ENCODE assay signal across 8 cellular contexts in genomic region chr21:32940079-32941014, GRCh38.
A peak's percentile ranks its signal among the peaks of the same experiment; 100 is the strongest.
DNase-seq lines count a peak whose midpoint lies in the region; ATAC-seq and TF ChIP-seq lines count a peak whose summit lies in the region.

No MANE protein-coding gene starts in this region.

- H2BK15ac ChIP-seq in H9 (ENCODE audit: low read depth, low read length): no peak overlapping the region

- peak in 4 of 5 donors; percentile 46 to 55 (median 50) for DNase-seq in CD4-positive, alpha-beta memory T cell
- DNase-seq in H9: peak; percentile 55
- peak; percentile 20 for DNase-seq in NCI-H82 treated with DMSO at 0.1 percent for 48 hours (lab: John Stamatoyannopoulos, UW; ENCODE audit: unreplicated experiment)
- peak; percentile 34 for DNase-seq in glutamatergic neuron
- DNase-seq in retinal pigment epithelial cell (ENCODE audit: low read depth): no peak
- no peak for DNase-seq in activated T-helper 2 cell treated with anti-CD3 and anti-CD28 coated beads, Interferon-gamma antibody, Interleukin-2, Interleukin-4, amounts not matched to agents 10 μg/mL and 5 μg/mL and 100 μg/mL, durations not matched to agents 14 hours and 24 hours and 36 hours (ENCODE audit: low spot score)

- no peak overlapping the region for H3K14ac ChIP-seq in H9 (ENCODE audit: insufficient read depth, low read length)

- H3K79me2 ChIP-seq in H9 (ENCODE audit: insufficient read depth, low read length): no peaks in the 10 kb centered on the region

- no peak overlapping the region for H3K27ac Mint-ChIP-seq in CD4-positive, alpha-beta memory T cell
- no peak overlapping the region; a peak in 1 of 7 replicates for H3K27ac Mint-ChIP-seq in H9
- H3K27ac Mint-ChIP-seq in activated T-helper 17 cell treated with anti-CD3 and anti-CD28 coated beads, Interleukin-2, amount 50 U/mL, for 72 hours: no peak overlapping the region
- H3K27ac Mint-ChIP-seq in glutamatergic neuron (ENCODE audit: unreplicated experiment): no peak overlapping the region
- H3K27ac Mint-ChIP-seq in activated T-helper 2 cell treated with anti-CD3 and anti-CD28 coated beads, Interferon-gamma antibody, Interleukin-2, Interleukin-4, amounts not matched to agents 10 μg/mL and 5 μg/mL and 100 μg/mL, durations not matched to agents 14 hours and 24 hours and 36 hours: no peak overlapping the region

- no peak overlapping the region for H2BK12ac ChIP-seq in H9 (ENCODE audit: insufficient read length, low read depth, low read length)

- no peak overlapping the region for H2BK120ac ChIP-seq in H9 (ENCODE audit: low read depth, low read length, poor library complexity, severe bottlenecking)

- peak overlapping the region; percentile 91 for H2AFZ ChIP-seq in H9 (ENCODE audit: low read length)

- no peaks in the 10 kb centered on the region for H3K4me1 ChIP-seq in CD4-positive, alpha-beta memory T cell (ENCODE audit: insufficient read depth, low read length)
- no peaks in the 10 kb centered on the region for H3K4me1 ChIP-seq in H9 (ENCODE audit: insufficient read depth, low read length)

- H3K56ac ChIP-seq in H9 (ENCODE audit: insufficient read length, low read depth, low read length): no peak overlapping the region

- H3K79me1 ChIP-seq in H9 (ENCODE audit: insufficient read depth, low read depth, low read length, poor library complexity, severe bottlenecking): no peaks in the 10 kb centered on the region

- ATAC-seq in activated T-helper 17 cell treated with anti-CD3 and anti-CD28 coated beads, Interleukin-2, amount 50 U/mL, for 72 hours (replicated peaks): peak; percentile 47
- ATAC-seq in HG03025 (IDR thresholded peaks at IDR 0.05; ENCODE audit: low FRiP score, unreplicated experiment): no peak

- no peak overlapping the region for H2BK5ac ChIP-seq in H9 (ENCODE audit: insufficient read length, low read length)

- H3K9ac ChIP-seq in H9 (ENCODE audit: extremely low read depth, insufficient read length, low read length): no peak overlapping the region

- H4K20me1 ChIP-seq in H9 (ENCODE audit: control insufficient read depth, insufficient read depth, insufficient read length): no peaks in the 10 kb centered on the region

- WGBS in H9 (ENCODE audit: extremely low coverage, insufficient read length, low lambda C conversion rate): no CpG with 5 or more reads among the region's 23 CpGs

- H3K4me1 Mint-ChIP-seq in CD4-positive, alpha-beta memory T cell: peaks cover 0 to 6% (median 0%) of the 10 kb centered on the region in 4 donors
- peaks cover 3 to 6% of the 10 kb centered on the region in 2 experiments for H3K4me1 Mint-ChIP-seq in H9
- peaks cover 5% of the 10 kb centered on the region for H3K4me1 Mint-ChIP-seq in activated T-helper 17 cell treated with anti-CD3 and anti-CD28 coated beads, Interleukin-2, amount 50 U/mL, for 72 hours
- H3K4me1 Mint-ChIP-seq in glutamatergic neuron (ENCODE audit: low read depth, unreplicated experiment): peaks cover 2% of the 10 kb centered on the region
- H3K4me1 Mint-ChIP-seq in activated T-helper 2 cell treated with anti-CD3 and anti-CD28 coated beads, Interferon-gamma antibody, Interleukin-2, Interleukin-4, amounts not matched to agents 10 μg/mL and 5 μg/mL and 100 μg/mL, durations not matched to agents 14 hours and 24 hours and 36 hours (ENCODE audit: low read depth): peaks cover 2% of the 10 kb centered on the region

- H4K91ac ChIP-seq in H9 (ENCODE audit: insufficient read length, low read depth, low read length): no peak overlapping the region

- TF ChIP-seq CTCF in H9 (conservative IDR thresholded peaks at IDR 0.05) (peak; percentile 90), glutamatergic neuron (IDR thresholded peaks at IDR 0.05; ENCODE audit: partially characterized antibody, unreplicated experiment) (peak; percentile 77), retinal pigment epithelial cell (conservative IDR thresholded peaks at IDR 0.05; ENCODE audit: low read depth, low read length) (peak; percentile 83)

- CTCF ChIA-PET in CD4-positive, alpha-beta memory T cell (lab: Charles Lee; ENCODE audit: partially characterized antibody): interaction anchor here (0.6 to 5.9 kb wide), 53 partner anchors 9 to 668 kb away, joined by 3 to 113 read pairs (median 4); partner anchors contain the start of gene IFNAR1

- no peak overlapping the region for H3K4me2 ChIP-seq in H9 (ENCODE audit: insufficient read depth, insufficient read length, low read length)

- H3K4me3 Mint-ChIP-seq in CD4-positive, alpha-beta memory T cell: peak overlapping the region in 1 of 8 donors; percentile 52
- no peak overlapping the region for H3K4me3 Mint-ChIP-seq in H9
- H3K4me3 Mint-ChIP-seq in activated T-helper 17 cell treated with anti-CD3 and anti-CD28 coated beads, Interleukin-2, amount 50 U/mL, for 72 hours: no peak overlapping the region
- no peak overlapping the region for H3K4me3 Mint-ChIP-seq in glutamatergic neuron (ENCODE audit: unreplicated experiment)
- no peak overlapping the region for H3K4me3 Mint-ChIP-seq in activated T-helper 2 cell treated with anti-CD3 and anti-CD28 coated beads, Interferon-gamma antibody, Interleukin-2, Interleukin-4, amounts not matched to agents 10 μg/mL and 5 μg/mL and 100 μg/mL, durations not matched to agents 14 hours and 24 hours and 36 hours (ENCODE audit: low read depth)

- intact Hi-C loops in CD4-positive, alpha-beta memory T cell (cut with micrococcal nuclease): loop anchor here (1.0 kb wide), 5 partner anchors 54 to 505 kb away; no protein-coding TSS in a partner anchor
- intact Hi-C loops in activated T-helper 2 cell treated with anti-CD3 and anti-CD28 coated beads, Interferon-gamma antibody, Interleukin-2, Interleukin-4, amounts not matched to agents 10 μg/mL and 5 μg/mL and 100 μg/mL, durations not matched to agents 14 hours and 24 hours and 36 hours (cut with micrococcal nuclease): loop anchor here (2.0 kb wide), 1 partner anchor 258 kb away; no protein-coding TSS in a partner anchor

- no peak overlapping the region for H3K23ac ChIP-seq in H9 (ENCODE audit: insufficient read length, low read depth, low read length)

- no peak overlapping the region for H3K4ac ChIP-seq in H9 (ENCODE audit: low read depth, low read length)

- no peaks in the 10 kb centered on the region for H3K27me3 ChIP-seq in CD4-positive, alpha-beta memory T cell (ENCODE audit: insufficient read depth, low read length)
- no peaks in the 10 kb centered on the region for H3K27me3 ChIP-seq in H9 (ENCODE audit: insufficient read depth, low read length)

- POLR2A ChIA-PET in CD4-positive, alpha-beta memory T cell (lab: Charles Lee; ENCODE audit: partially characterized antibody): interaction anchor here (1.0 to 1.3 kb wide), 4 partner anchors 9 to 257 kb away, joined by 3 to 4 read pairs (median 4); no protein-coding TSS in a partner anchor

- no peak overlapping the region for H3T11ph ChIP-seq in H9 (ENCODE audit: low read length)

- H2BK20ac ChIP-seq in H9 (ENCODE audit: low read depth, low read length, poor library complexity, severe bottlenecking): no peak overlapping the region

- no peaks in the 10 kb centered on the region for H3K23me2 ChIP-seq in H9 (ENCODE audit: insufficient read length, low read depth, low read length, poor library complexity, severe bottlenecking)

- no peaks in the 10 kb centered on the region for H3K9me3 ChIP-seq in CD4-positive, alpha-beta memory T cell (ENCODE audit: control insufficient read depth in 1 of 2, low read length in 2 of 2)
- no peaks in the 10 kb centered on the region for H3K9me3 ChIP-seq in H9 (ENCODE audit: control insufficient read depth, low read depth, low read length)

- H3K36me3 Mint-ChIP-seq in CD4-positive, alpha-beta memory T cell: no peaks in the 10 kb centered on the region
- H3K36me3 Mint-ChIP-seq in H9 (ENCODE audit: insufficient read depth in 1 of 3, low read depth in 3 of 3) (no peaks in the 10 kb centered on the region), glutamatergic neuron (ENCODE audit: unreplicated experiment) (peaks cover 5% of the 10 kb centered on the region)
- no peaks in the 10 kb centered on the region for H3K36me3 Mint-ChIP-seq in activated T-helper 17 cell treated with anti-CD3 and anti-CD28 coated beads, Interleukin-2, amount 50 U/mL, for 72 hours (ENCODE audit: low read depth)
- H3K36me3 Mint-ChIP-seq in activated T-helper 2 cell treated with anti-CD3 and anti-CD28 coated beads, Interferon-gamma antibody, Interleukin-2, Interleukin-4, amounts not matched to agents 10 μg/mL and 5 μg/mL and 100 μg/mL, durations not matched to agents 14 hours and 24 hours and 36 hours (ENCODE audit: low read depth): no peaks in the 10 kb centered on the region

- no peak overlapping the region for H3K4me3 ChIP-seq in CD4-positive, alpha-beta memory T cell (ENCODE audit: low read length in 2 of 2)
- H3K4me3 ChIP-seq in retinal pigment epithelial cell (ENCODE audit: low read length): no peak overlapping the region

- no peaks in the 10 kb centered on the region for H3K9me3 Mint-ChIP-seq in CD4-positive, alpha-beta memory T cell
- H3K9me3 Mint-ChIP-seq in H9: peaks cover 2 to 3% of the 10 kb centered on the region in 2 experiments; a peak in 4 of 5 replicates
- no peaks in the 10 kb centered on the region for H3K9me3 Mint-ChIP-seq in activated T-helper 17 cell treated with anti-CD3 and anti-CD28 coated beads, Interleukin-2, amount 50 U/mL, for 72 hours
- H3K9me3 Mint-ChIP-seq in glutamatergic neuron (ENCODE audit: unreplicated experiment): peaks cover 2% of the 10 kb centered on the region
- H3K9me3 Mint-ChIP-seq in activated T-helper 2 cell treated with anti-CD3 and anti-CD28 coated beads, Interferon-gamma antibody, Interleukin-2, Interleukin-4, amounts not matched to agents 10 μg/mL and 5 μg/mL and 100 μg/mL, durations not matched to agents 14 hours and 24 hours and 36 hours: no peaks in the 10 kb centered on the region

- H4K8ac ChIP-seq in H9 (replicated peaks; ENCODE audit: insufficient read length, low read depth, low read length): no peak overlapping the region

- H3K27ac ChIP-seq in CD4-positive, alpha-beta memory T cell (ENCODE audit: low read depth, low read length): no peak overlapping the region
- no peak overlapping the region for H3K27ac ChIP-seq in H9 (ENCODE audit: insufficient read length, low read depth, low read length)

- H3K27me3 Mint-ChIP-seq in CD4-positive, alpha-beta memory T cell: peaks cover 2 to 8% of the 10 kb centered on the region in 2 donors
- H3K27me3 Mint-ChIP-seq in H9 (ENCODE audit: low read depth): peaks cover 13% of the 10 kb centered on the region
- no peaks in the 10 kb centered on the region for H3K27me3 Mint-ChIP-seq in activated T-helper 17 cell treated with anti-CD3 and anti-CD28 coated beads, Interleukin-2, amount 50 U/mL, for 72 hours
- H3K27me3 Mint-ChIP-seq in glutamatergic neuron (ENCODE audit: unreplicated experiment): peaks cover 8% of the 10 kb centered on the region
- peaks cover 4% of the 10 kb centered on the region for H3K27me3 Mint-ChIP-seq in activated T-helper 2 cell treated with anti-CD3 and anti-CD28 coated beads, Interferon-gamma antibody, Interleukin-2, Interleukin-4, amounts not matched to agents 10 μg/mL and 5 μg/mL and 100 μg/mL, durations not matched to agents 14 hours and 24 hours and 36 hours (ENCODE audit: low read depth)

- no peak overlapping the region for H2AK5ac ChIP-seq in H9 (ENCODE audit: insufficient read length, low read length)

- H3K36me3 ChIP-seq in CD4-positive, alpha-beta memory T cell (ENCODE audit: insufficient read depth, low read length): no peaks in the 10 kb centered on the region

- H3K18ac ChIP-seq in H9 (ENCODE audit: insufficient read length, low read depth, low read length): no peak overlapping the region

- no peak overlapping the region for H4K5ac ChIP-seq in H9 (ENCODE audit: insufficient read length, low read depth, low read length)

Comparison
In these comparisons a context has a peak if more than half of its experiments do, and no peak if none do; other contexts are left out.
1. DNase-seq: peak in CD4-positive, alpha-beta memory T cell (4 of 5), H9 (single experiment), NCI-H82 treated with DMSO at 0.1 percent for 48 hours (single experiment) and glutamatergic neuron (single experiment); none in retinal pigment epithelial cell (single experiment) and activated T-helper 2 cell treated with anti-CD3 and anti-CD28 coated beads, Interferon-gamma antibody, Interleukin-2, Interleukin-4, amounts not matched to agents 10 μg/mL and 5 μg/mL and 100 μg/mL, durations not matched to agents 14 hours and 24 hours and 36 hours (single experiment).
2. Peak in every context shown above with its lines, with median percentiles within 50 percentile points of each other: CTCF ChIP-seq.